ENCODE assay signal across 8 cellular contexts in genomic region chr3:53045107-53045783, GRCh38. TPM values are rescaled to one million over a fixed set of nuclear protein-coding genes. Genes with fewer than 3 reads are reported as not detected.
DNase-seq lines count a peak whose midpoint lies in the region; ATAC-seq and TF ChIP-seq lines count a peak whose summit lies in the region.

No MANE protein-coding gene starts in this region.

- H4K20me1 ChIP-seq in DOHH2 (ENCODE audit: control insufficient read depth, insufficient read depth, low read depth, low read length), result peaks cover 10% of the 10 kb centered on the region; the same call in 1 of the 2 replicates

- DNase-seq in Jurkat, Clone E6-1 (ENCODE audit: low read depth, low spot score), result no peak
- DNase-seq in activated CD4-positive, alpha-beta T cell treated with anti-CD3 and anti-CD28 coated beads for 1 hour, result peak; percentile 48
- DNase-seq in choroid plexus epithelial cell (ENCODE audit: low read depth) (peak; percentile 36), left lobe of liver (ENCODE audit: low spot score) (peak; percentile 82), SW 1271 (lab: John Stamatoyannopoulos, UW) (no peak)
- peak; percentile 62 for DNase-seq in stimulated activated CD4-positive, alpha-beta T cell treated with anti-CD3 and anti-CD28 coated beads, Interleukin-4, amount 100 ng/mL, for 1 hour

- peak overlapping the region; percentile 55 for H3K27ac ChIP-seq in DOHH2 (ENCODE audit: low read depth, low read length)

- peaks cover 40% of the 10 kb centered on the region for H3K4me1 ChIP-seq in DOHH2 (ENCODE audit: control insufficient read depth, low read length)

- H3K9me2 ChIP-seq in DOHH2 (replicated peaks; ENCODE audit: control insufficient read depth, low read length), result no peaks in the 10 kb centered on the region

- H3K36me3 ChIP-seq in DOHH2 (ENCODE audit: control insufficient read depth, low read length), result no peaks in the 10 kb centered on the region

- H3K4me2 ChIP-seq in DOHH2 (ENCODE audit: low read length), result peak overlapping the region; percentile 89

- ATAC-seq in GM21423 (IDR thresholded peaks at IDR 0.05; ENCODE audit: unreplicated experiment), result peak; percentile 38
- ATAC-seq in left lobe of liver, result peak; percentile 73

- TF ChIP-seq CTCF in DOHH2 (IDR thresholded peaks at IDR 0.05; ENCODE audit: low read depth, low read length, poor library complexity, severe bottlenecking) (no peak), choroid plexus epithelial cell (conservative IDR thresholded peaks at IDR 0.05; ENCODE audit: low read depth, low read length) (no peak)

- no peaks in the 10 kb centered on the region for H3K9me3 ChIP-seq in DOHH2 (ENCODE audit: control insufficient read depth, insufficient read depth, low read length)

- peaks cover 26% of the 10 kb centered on the region for H3K27me3 ChIP-seq in DOHH2 (ENCODE audit: control insufficient read depth, low read length)

- H3K4me3 ChIP-seq in DOHH2 (ENCODE audit: low read length) (peak overlapping the region; percentile 86), choroid plexus epithelial cell (ENCODE audit: low read depth, low read length) (peak overlapping the region; percentile 73)
- peak overlapping the region; percentile 80 for H3K4me3 ChIP-seq in Jurkat, Clone E6-1 (ENCODE audit: low read length)

- H3K79me2 ChIP-seq in DOHH2 (ENCODE audit: control insufficient read depth, low read length), result peaks cover 37% of the 10 kb centered on the region

- H3F3A ChIP-seq in DOHH2 (ENCODE audit: control insufficient read depth, insufficient read depth), result peaks cover 29% of the 10 kb centered on the region

RNA-seq across cellular contexts. Expression of gene SFMBT1, which starts 0.6 kb away (rescaled TPM):
- polyA plus RNA-seq in Jurkat, Clone E6-1 (2012; ENCODE audit: insufficient read depth, insufficient read length), result 8.6 TPM
- total RNA-seq in left lobe of liver, result 14.0 TPM

Comparison
In these comparisons a context has a peak if more than half of its experiments do, and no peak if none do; other contexts are left out.
1. DNase-seq: peak in activated CD4-positive, alpha-beta T cell treated with anti-CD3 and anti-CD28 coated beads for 1 hour (single experiment), choroid plexus epithelial cell (single experiment), left lobe of liver (single experiment) and stimulated activated CD4-positive, alpha-beta T cell treated with anti-CD3 and anti-CD28 coated beads, Interleukin-4, amount 100 ng/mL, for 1 hour (single experiment); none in Jurkat, Clone E6-1 (single experiment) and SW 1271 (0 of 2).
2. Peak in every context shown above with its lines, with median percentiles within 50 percentile points of each other: H3K4me3 ChIP-seq.